Comparison of ENCODE assay signal across 18 cellular contexts in the genomic region with DNA sequence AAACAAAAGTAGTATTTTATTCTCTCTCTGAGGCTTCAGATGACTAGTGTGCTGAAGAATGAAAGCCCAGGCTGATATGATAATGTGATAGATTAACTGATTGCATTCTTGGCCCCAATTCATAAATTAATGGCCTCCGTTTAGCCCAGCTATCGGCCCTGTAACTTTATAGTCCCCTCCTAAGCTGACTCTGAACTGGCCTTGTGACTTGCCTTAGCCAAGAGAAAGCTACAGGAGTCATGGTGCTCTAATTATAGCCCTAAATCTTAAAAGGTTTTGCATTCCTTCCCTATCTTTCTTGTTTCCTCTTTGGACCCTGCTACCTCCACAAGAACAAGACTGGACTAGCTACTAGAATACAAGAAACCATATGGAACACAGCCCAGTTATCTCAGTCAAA.
"Had no signal": no experiment of that assay in that cellular context is flagged by ENCODE, and none has a peak within 500 bp of the region (broad histone marks: within the 10 kb centered on the region; RNA-seq: fewer than 3 reads in every experiment).

No MANE protein-coding gene starts in this region.

- H3K27ac ChIP-seq: coronary artery, gastrocnemius medialis, right atrium auricular region, sigmoid colon, stomach, thoracic aorta had no signal

- H3K9me3 Mint-ChIP-seq: endodermal cell had no signal

- H3K4me1 ChIP-seq: gastrocnemius medialis, right atrium auricular region, sigmoid colon, stomach had no signal

- H3K36me3 Mint-ChIP-seq: naive thymus-derived CD8-positive, alpha-beta T cell had no signal

- H3K36me3 ChIP-seq: gastrocnemius medialis, right atrium auricular region, sigmoid colon, stomach, thoracic aorta had no signal

- H3K27me3 Mint-ChIP-seq: naive thymus-derived CD8-positive, alpha-beta T cell had no signal

- H3K27me3 ChIP-seq: gastrocnemius medialis, right atrium auricular region, sigmoid colon, stomach had no signal

- FAIRE-seq: endothelial cell of umbilical vein, small intestine had no signal

- DNase-seq: effector CD4-positive, alpha-beta T cell; endodermal cell; gastrocnemius medialis; left colon; mucosa of descending colon; naive thymus-derived CD8-positive, alpha-beta T cell; posterior cingulate gyrus; sigmoid colon; small intestine; stimulated activated CD4-positive, alpha-beta T cell treated with anti-CD3 and anti-CD28 coated beads, Interleukin-12 subunit alpha, Interleukin-12 subunit beta, amount 100 ng/mL, for 4 hours; stimulated activated naive CD4-positive, alpha-beta T cell; stomach; substantia nigra; trophoblast cell had no signal

- ATAC-seq: gastrocnemius medialis; left colon; mucosa of descending colon; naive thymus-derived CD8-positive, alpha-beta T cell had no signal

- H3K27ac Mint-ChIP-seq: endodermal cell; naive thymus-derived CD8-positive, alpha-beta T cell had no signal

- H3K9me3 ChIP-seq: gastrocnemius medialis, mucosa of descending colon, right atrium auricular region, sigmoid colon, stomach, thoracic aorta had no signal

- H3K4me3 Mint-ChIP-seq: endodermal cell; naive thymus-derived CD8-positive, alpha-beta T cell had no signal

- H3K4me3 ChIP-seq: coronary artery, gastrocnemius medialis, mucosa of descending colon, right atrium auricular region, sigmoid colon, stomach, thoracic aorta had no signal

- H3K4me1 Mint-ChIP-seq: endodermal cell; naive thymus-derived CD8-positive, alpha-beta T cell had no signal
